In the genomic region with DNA sequence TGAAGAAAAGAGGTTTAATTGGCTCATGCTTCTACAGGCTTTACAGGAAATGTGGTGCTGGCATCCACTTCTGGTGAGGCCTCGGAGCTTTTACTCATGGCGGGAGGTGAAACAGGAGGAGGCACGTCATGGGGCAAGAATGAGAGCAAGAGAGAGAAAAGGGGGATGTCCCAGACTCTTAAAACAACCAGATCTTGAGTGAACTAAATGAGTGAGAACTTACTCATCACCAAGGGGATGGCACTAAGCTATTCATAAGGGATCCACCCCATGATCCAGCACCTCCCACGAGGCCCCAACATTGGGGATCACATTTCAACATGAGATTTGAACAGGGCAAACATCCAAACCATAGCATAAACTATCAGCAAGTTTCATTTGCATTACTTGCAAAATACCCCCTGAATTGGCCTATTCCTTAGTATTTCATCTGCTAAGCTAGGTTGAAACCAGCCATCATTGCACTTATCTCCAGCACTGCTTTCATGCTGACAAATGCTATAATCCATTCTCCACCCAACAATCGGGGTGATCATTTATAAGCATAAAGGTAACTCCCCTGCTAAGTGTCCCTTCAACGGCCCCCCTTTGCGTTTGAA, we compare ENCODE assay signal across 10 cellular contexts.
DNase-seq lines count a peak whose midpoint lies in the region; ATAC-seq and TF ChIP-seq lines count a peak whose summit lies in the region.
"Had no signal": no experiment of that assay in that cellular context is flagged by ENCODE, and none has a peak within 500 bp of the region (broad histone marks: within the 10 kb centered on the region; RNA-seq: fewer than 3 reads in every experiment).

No MANE protein-coding gene starts in this region.

- H3K27me3 ChIP-seq in osteoblast (ENCODE audit: insufficient read depth, low read length) (no peaks in the 10 kb centered on the region), H9 (ENCODE audit: insufficient read depth, low read length) (no peaks in the 10 kb centered on the region)
- H3K27me3 ChIP-seq: right atrium auricular region had no signal

- H4K8ac ChIP-seq in H9 (replicated peaks; ENCODE audit: insufficient read length, low read depth, low read length), result no peak overlapping the region

- H3K9me3 ChIP-seq in osteoblast (ENCODE audit: low read depth, low read length) (no peaks in the 10 kb centered on the region), H9 (ENCODE audit: control insufficient read depth, low read depth, low read length) (no peaks in the 10 kb centered on the region)
- H3K9me3 ChIP-seq: right atrium auricular region had no signal

- no peak overlapping the region for H4K5ac ChIP-seq in H9 (ENCODE audit: insufficient read length, low read depth, low read length)

- no peaks in the 10 kb centered on the region for H3K36me3 ChIP-seq in osteoblast (ENCODE audit: insufficient read depth, low read length)
- H3K36me3 ChIP-seq: right atrium auricular region had no signal

- no peak overlapping the region for H2BK12ac ChIP-seq in H9 (ENCODE audit: insufficient read length, low read depth, low read length)

- no peak overlapping the region for H2BK120ac ChIP-seq in H9 (ENCODE audit: low read depth, low read length, poor library complexity, severe bottlenecking)

- no peaks in the 10 kb centered on the region for H3K79me1 ChIP-seq in H9 (ENCODE audit: insufficient read depth, low read depth, low read length, poor library complexity, severe bottlenecking)

- H3K4me1 ChIP-seq in osteoblast (ENCODE audit: insufficient read depth, low read length) (peaks cover 17% of the 10 kb centered on the region), H9 (ENCODE audit: insufficient read depth, low read length) (no peaks in the 10 kb centered on the region)

- ATAC-seq in HG02885 (IDR thresholded peaks at IDR 0.05; ENCODE audit: poor library complexity, unreplicated experiment) (peak; percentile 48), HG03457 (IDR thresholded peaks at IDR 0.05; ENCODE audit: unreplicated experiment) (no peak)
- ATAC-seq: left ventricle myocardium superior had no signal

- H3K27ac Mint-ChIP-seq in H9, result no peak overlapping the region
- H3K27ac Mint-ChIP-seq: activated naive CD8-positive, alpha-beta T cell treated with anti-CD3 and anti-CD28 coated beads, Interleukin-2, amount 10 ng/mL, durations not matched to agents 7 days and 5 days had no signal

- H3K9me3 Mint-ChIP-seq in H9, result no peaks in the 10 kb centered on the region
- H3K9me3 Mint-ChIP-seq: activated naive CD8-positive, alpha-beta T cell treated with anti-CD3 and anti-CD28 coated beads, Interleukin-2, amount 10 ng/mL, durations not matched to agents 7 days and 5 days had no signal

- peak overlapping the region; percentile 58 for H3K4me2 ChIP-seq in osteoblast (ENCODE audit: insufficient read depth, low read length)
- no peak overlapping the region for H3K4me2 ChIP-seq in H9 (ENCODE audit: insufficient read depth, insufficient read length, low read length)

- no peak overlapping the region for H2BK5ac ChIP-seq in H9 (ENCODE audit: insufficient read length, low read length)

- peak overlapping the region; percentile 7 for H3K4me3 ChIP-seq in osteoblast (ENCODE audit: insufficient read depth, low read length)
- H3K4me3 ChIP-seq: right atrium auricular region had no signal

- H3K4ac ChIP-seq in H9 (ENCODE audit: low read depth, low read length), result no peak overlapping the region

- no peak overlapping the region for H4K91ac ChIP-seq in H9 (ENCODE audit: insufficient read length, low read depth, low read length)

- no peaks in the 10 kb centered on the region for H3K23me2 ChIP-seq in H9 (ENCODE audit: insufficient read length, low read depth, low read length, poor library complexity, severe bottlenecking)

- WGBS in H9 (ENCODE audit: extremely low coverage, insufficient read length, low lambda C conversion rate), result no CpG with 5 or more reads among the region's 7 CpGs

- TF ChIP-seq CTCF in osteoblast (IDR thresholded peaks at IDR 0.05; ENCODE audit: extremely low read depth, low read depth, low read length), result no peak
- no peak for TF ChIP-seq CTCF in GM20000 (IDR thresholded peaks at IDR 0.05; ENCODE audit: extremely low read depth, missing control alignments)
- no peak for TF ChIP-seq CTCF in H9 (conservative IDR thresholded peaks at IDR 0.05)

- no peak overlapping the region for H3K23ac ChIP-seq in H9 (ENCODE audit: insufficient read length, low read depth, low read length)

- H2BK20ac ChIP-seq in H9 (ENCODE audit: low read depth, low read length, poor library complexity, severe bottlenecking), result no peak overlapping the region

- H3K56ac ChIP-seq in H9 (ENCODE audit: insufficient read length, low read depth, low read length), result no peak overlapping the region

- H3K27me3 Mint-ChIP-seq in H9 (ENCODE audit: low read depth), result peaks cover 2% of the 10 kb centered on the region; the same call in 1 of the 2 replicates

- H3K9ac ChIP-seq in H9 (ENCODE audit: extremely low read depth, insufficient read length, low read length), result no peak overlapping the region

- no peak overlapping the region for H2BK15ac ChIP-seq in H9 (ENCODE audit: low read depth, low read length)

- H4K20me1 ChIP-seq in osteoblast (ENCODE audit: insufficient read depth, low read length), result no peaks in the 10 kb centered on the region
- no peaks in the 10 kb centered on the region for H4K20me1 ChIP-seq in H9 (ENCODE audit: control insufficient read depth, insufficient read depth, insufficient read length)

- H3K4me3 Mint-ChIP-seq in H9, result no peak overlapping the region
- H3K4me3 Mint-ChIP-seq: activated naive CD8-positive, alpha-beta T cell treated with anti-CD3 and anti-CD28 coated beads, Interleukin-2, amount 10 ng/mL, durations not matched to agents 7 days and 5 days had no signal

- H2AK5ac ChIP-seq in H9 (ENCODE audit: insufficient read length, low read length), result no peak overlapping the region

- H3K14ac ChIP-seq in H9 (ENCODE audit: insufficient read depth, low read length), result no peak overlapping the region

- no peak overlapping the region for H3T11ph ChIP-seq in H9 (ENCODE audit: low read length)

- DNase-seq in Daoy (ENCODE audit: low read depth) (peak; percentile 95), astrocyte of the hippocampus (ENCODE audit: low read depth, low spot score) (peak; percentile 83), osteoblast (ENCODE audit: insufficient read length, low spot score, missing footprints) (peak; percentile 52), GM20000 (ENCODE audit: low spot score) (no peak), H9 (no peak)
- DNase-seq: activated naive CD8-positive, alpha-beta T cell treated with anti-CD3 and anti-CD28 coated beads, Interleukin-2, amount 10 ng/mL, durations not matched to agents 7 days and 5 days; left ventricle myocardium superior had no signal

- H3K36me3 Mint-ChIP-seq in H9 (ENCODE audit: insufficient read depth in 1 of 3, low read depth in 3 of 3), result no peaks in the 10 kb centered on the region
- H3K36me3 Mint-ChIP-seq: activated naive CD8-positive, alpha-beta T cell treated with anti-CD3 and anti-CD28 coated beads, Interleukin-2, amount 10 ng/mL, durations not matched to agents 7 days and 5 days had no signal

- H2AFZ ChIP-seq in osteoblast (ENCODE audit: low read length) (peak overlapping the region; percentile 62), H9 (ENCODE audit: low read length) (no peak overlapping the region)

- no peak overlapping the region for H3K18ac ChIP-seq in H9 (ENCODE audit: insufficient read length, low read depth, low read length)

- H3K79me2 ChIP-seq in osteoblast (ENCODE audit: insufficient read depth, low read length), result no peaks in the 10 kb centered on the region
- no peaks in the 10 kb centered on the region for H3K79me2 ChIP-seq in H9 (ENCODE audit: insufficient read depth, low read length)

- H3K27ac ChIP-seq in osteoblast (ENCODE audit: low read depth, low read length), result peak overlapping the region; percentile 87
- no peak overlapping the region for H3K27ac ChIP-seq in H9 (ENCODE audit: insufficient read length, low read depth, low read length)
- H3K27ac ChIP-seq: right atrium auricular region had no signal

- peaks cover 0 to 5% of the 10 kb centered on the region in 2 experiments; a peak in 1 of 4 replicates for H3K4me1 Mint-ChIP-seq in H9
- H3K4me1 Mint-ChIP-seq: activated naive CD8-positive, alpha-beta T cell treated with anti-CD3 and anti-CD28 coated beads, Interleukin-2, amount 10 ng/mL, durations not matched to agents 7 days and 5 days had no signal

Comparison
In these comparisons a context has a peak if more than half of its experiments do, and no peak if none do; other contexts are left out.
1. DNase-seq: peak in Daoy (single experiment), astrocyte of the hippocampus (single experiment) and osteoblast (single experiment); none in GM20000 (single experiment) and H9 (single experiment).